Comparison of ENCODE assay signal across 8 cellular contexts in genomic region chr3:184333190-184333589, GRCh38. TPM values are rescaled to one million over a fixed set of nuclear protein-coding genes. Genes with fewer than 3 reads are reported as not detected.
DNase-seq lines count a peak whose midpoint lies in the region; ATAC-seq and TF ChIP-seq lines count a peak whose summit lies in the region.

No MANE protein-coding gene starts in this region.

- TF ChIP-seq CTCF in right atrium auricular region (IDR thresholded peaks at IDR 0.05), result no peak
- TF ChIP-seq CTCF in vagina (IDR thresholded peaks at IDR 0.05), result no peak

- no peaks in the 10 kb centered on the region for H3K27me3 Mint-ChIP-seq in activated naive CD8-positive, alpha-beta T cell

- no peak overlapping the region for H2AFZ ChIP-seq in mesenchymal stem cell (ENCODE audit: low read depth, low read length)

- no peak for TF ChIP-seq POLR2A in vagina (IDR thresholded peaks at IDR 0.05)

- peaks cover 0 to 42% of the 10 kb centered on the region in 2 donors for H3K4me1 ChIP-seq in right atrium auricular region
- H3K4me1 ChIP-seq in mesenchymal stem cell (ENCODE audit: control insufficient read depth, insufficient read depth, low read depth, low read length), result peaks cover 43% of the 10 kb centered on the region
- H3K4me1 ChIP-seq in vagina, result peaks cover 32% of the 10 kb centered on the region

- H3K27me3 ChIP-seq in right atrium auricular region (no peaks in the 10 kb centered on the region), mesenchymal stem cell (ENCODE audit: control insufficient read depth in 1 of 2, insufficient read depth in 1 of 2, low read length in 2 of 2) (no peaks in the 10 kb centered on the region), vagina (no peaks in the 10 kb centered on the region)

- no peak overlapping the region for H2BK120ac ChIP-seq in mesenchymal stem cell (ENCODE audit: low read depth, low read length)

- H4K91ac ChIP-seq in mesenchymal stem cell (ENCODE audit: low read length), result no peak overlapping the region

- H2BK15ac ChIP-seq in mesenchymal stem cell (ENCODE audit: low read depth, poor library complexity, severe bottlenecking), result no peak overlapping the region

- H3K23ac ChIP-seq in mesenchymal stem cell (ENCODE audit: low read length in 2 of 2), result no peak overlapping the region

- peaks cover 14% of the 10 kb centered on the region for H3K79me1 ChIP-seq in mesenchymal stem cell (replicated peaks; ENCODE audit: low read length, poor library complexity, severe bottlenecking)

- no peak overlapping the region for H3K14ac ChIP-seq in mesenchymal stem cell (ENCODE audit: low read length in 2 of 2)

- peak overlapping the region; percentile 11 for H2BK5ac ChIP-seq in mesenchymal stem cell (ENCODE audit: low read depth, low read length, poor library complexity, severe bottlenecking)

- H3K9me3 ChIP-seq in right atrium auricular region (no peaks in the 10 kb centered on the region), mesenchymal stem cell (ENCODE audit: control insufficient read depth, low read length) (no peaks in the 10 kb centered on the region), vagina (no peaks in the 10 kb centered on the region)

- peak overlapping the region; percentile 80 for H3K4me3 Mint-ChIP-seq in activated naive CD8-positive, alpha-beta T cell

- H2AK5ac ChIP-seq in mesenchymal stem cell (ENCODE audit: low read length, severe bottlenecking), result peak overlapping the region; percentile 75

- DNase-seq in right atrium auricular region (ENCODE audit: low spot score) (no peak), cardiac septum (ENCODE audit: low spot score) (no peak), mesenchymal stem cell (no peak), vagina (ENCODE audit: extremely low spot score in 2 of 2) (no peak), NCI-H748 (lab: John Stamatoyannopoulos, UW; ENCODE audit: unreplicated experiment) (no peak), COR-L47 (lab: John Stamatoyannopoulos, UW) (no peak)

- 86% methylated on average over 6 of the region's 6 CpGs for WGBS in mesenchymal stem cell

- intact Hi-C loops in cardiac septum (cut with DNase I), result no loop called here
- intact Hi-C loops in vagina (cut with DNase I), result loop anchor here (10.0 kb wide), 1 partner anchor 148 kb away; the partner anchor contains the start of gene ABCF3

- ATAC-seq in HG02642 (IDR thresholded peaks at IDR 0.05; ENCODE audit: poor library complexity, unreplicated experiment), result no peak

- peak overlapping the region in 1 of 2 experiments; percentile 11 for H3K18ac ChIP-seq in mesenchymal stem cell (ENCODE audit: low read depth in 1 of 2, low read length in 2 of 2)

- H3K4me3 ChIP-seq in right atrium auricular region, result no peak overlapping the region
- H3K4me3 ChIP-seq in mesenchymal stem cell (ENCODE audit: insufficient read depth in 1 of 2, low read depth in 1 of 2, low read length in 2 of 2), result no peak overlapping the region
- no peak overlapping the region for H3K4me3 ChIP-seq in vagina

- H3K27ac ChIP-seq in right atrium auricular region (peak overlapping the region; percentile 14 to 26), mesenchymal stem cell (ENCODE audit: low read length, poor library complexity, severe bottlenecking) (peak overlapping the region; percentile 80), vagina (peak overlapping the region; percentile 47)

- H3K4ac ChIP-seq in mesenchymal stem cell (ENCODE audit: low read depth in 1 of 2, low read length in 2 of 2), result no peak overlapping the region

- peaks cover 50% of the 10 kb centered on the region for H3K4me1 Mint-ChIP-seq in activated naive CD8-positive, alpha-beta T cell (ENCODE audit: low read depth)

- H3K4me2 ChIP-seq in mesenchymal stem cell (ENCODE audit: low read length, poor library complexity, severe bottlenecking), result no peak overlapping the region

- H3K9ac ChIP-seq in mesenchymal stem cell (ENCODE audit: low read length), result peak overlapping the region; percentile 51

- H3K36me3 ChIP-seq in right atrium auricular region (peaks cover 74% of the 10 kb centered on the region), mesenchymal stem cell (ENCODE audit: control insufficient read depth in 1 of 2, insufficient read depth in 2 of 2, low read depth in 1 of 2, low read length in 2 of 2) (peaks cover 54 to 72% of the 10 kb centered on the region in 2 experiments), vagina (peaks cover 0 to 68% of the 10 kb centered on the region in 2 donors)

- no peak overlapping the region for H2BK12ac ChIP-seq in mesenchymal stem cell (ENCODE audit: low read length in 2 of 2)

- no peak overlapping the region for H4K8ac ChIP-seq in mesenchymal stem cell (ENCODE audit: low read length)

- no peaks in the 10 kb centered on the region for H3K9me3 Mint-ChIP-seq in activated naive CD8-positive, alpha-beta T cell (ENCODE audit: low read depth)

- H3K27ac Mint-ChIP-seq in activated naive CD8-positive, alpha-beta T cell, result peak overlapping the region; percentile 96

- peaks cover 9% of the 10 kb centered on the region for H3K36me3 Mint-ChIP-seq in activated naive CD8-positive, alpha-beta T cell

RNA-seq across cellular contexts. Expression of gene FAM131A, which starts 4.2 kb away (rescaled TPM):
- total RNA-seq in right atrium auricular region (10 to 100 TPM; 33.7 to 45.8 TPM), cardiac septum (43.3 TPM), vagina (28.5 TPM)
- 6.7 TPM for polyA plus RNA-seq in mesenchymal stem cell (2013, experiment 1 of 2)
- polyA plus RNA-seq in mesenchymal stem cell (2013, experiment 2 of 2), result 6.8 TPM

RNA-seq across cellular contexts. Expression of gene EIF4G1, which starts 18.8 kb away (rescaled TPM):
- total RNA-seq in right atrium auricular region (100 to 1,000 TPM; 270 to 276 TPM), cardiac septum (284 TPM), vagina (207 TPM)
- polyA plus RNA-seq in mesenchymal stem cell (2013, experiment 1 of 2), result 188 TPM
- 185 TPM for polyA plus RNA-seq in mesenchymal stem cell (2013, experiment 2 of 2)

RNA-seq across cellular contexts. Expression of gene CLCN2, which starts 28.2 kb away (rescaled TPM):
- 1 to 10 TPM; 1.3 to 2.7 TPM for total RNA-seq in right atrium auricular region
- 3.1 TPM for total RNA-seq in cardiac septum
- 2.3 TPM for polyA plus RNA-seq in mesenchymal stem cell (2013, experiment 1 of 2)
- polyA plus RNA-seq in mesenchymal stem cell (2013, experiment 2 of 2), result 2.1 TPM
- total RNA-seq in vagina, result 8.1 TPM

RNA-seq across cellular contexts. Expression of gene POLR2H, which starts 28.3 kb away (rescaled TPM):
- total RNA-seq in right atrium auricular region, result 10 to 100 TPM; 26.8 to 35.5 TPM
- 23.2 TPM for total RNA-seq in cardiac septum
- 46.3 TPM for polyA plus RNA-seq in mesenchymal stem cell (2013, experiment 1 of 2)
- 48.3 TPM for polyA plus RNA-seq in mesenchymal stem cell (2013, experiment 2 of 2)
- 64.3 TPM for total RNA-seq in vagina

RNA-seq across cellular contexts. Expression of gene PSMD2, which starts 34.1 kb away (rescaled TPM):
- total RNA-seq in right atrium auricular region (100 to 1,000 TPM; 213 to 259 TPM), cardiac septum (217 TPM), vagina (108 TPM)
- polyA plus RNA-seq in mesenchymal stem cell (2013, experiment 1 of 2), result 121 TPM
- polyA plus RNA-seq in mesenchymal stem cell (2013, experiment 2 of 2), result 116 TPM

Comparison
In these comparisons a context has a peak if more than half of its experiments do, and no peak if none do; other contexts are left out.
1. H3K27ac ChIP-seq: peak in every context shown above with its lines; median percentile 80 in mesenchymal stem cell; 47 in vagina; 20 in right atrium auricular region.